ENCODE assay signal across 8 cellular contexts in the genomic region with DNA sequence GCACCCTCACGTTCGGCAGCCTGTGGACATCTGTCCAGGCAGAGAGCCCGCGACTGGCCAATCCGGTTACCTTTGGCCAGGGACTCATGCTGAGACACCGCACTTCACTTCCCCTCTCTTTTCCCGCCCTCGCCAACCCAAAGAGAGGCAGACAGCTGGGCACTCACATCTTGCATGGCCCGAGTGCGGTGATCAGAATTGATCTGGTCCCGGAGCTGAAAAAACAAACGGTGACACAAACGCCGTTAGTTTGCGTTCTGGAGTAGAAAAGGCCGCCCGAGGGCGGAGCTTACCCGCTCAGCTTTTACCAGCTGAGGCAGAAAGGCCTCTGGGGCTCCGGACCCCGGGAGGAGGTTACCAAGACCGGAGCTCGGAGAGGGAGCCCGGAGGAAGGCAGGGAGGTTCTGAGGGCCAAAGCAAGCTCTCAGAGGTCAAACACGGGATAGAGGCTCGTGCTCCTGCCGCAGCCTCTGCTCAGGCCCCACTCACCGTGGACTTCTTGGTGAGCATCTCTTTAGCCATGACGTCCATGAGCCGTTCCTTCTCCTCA. TPM values are rescaled to one million over a fixed set of nuclear protein-coding genes. Genes with fewer than 3 reads are reported as not detected.
DNase-seq lines count a peak whose midpoint lies in the region; ATAC-seq, FAIRE-seq and TF ChIP-seq lines count a peak whose summit lies in the region.

No MANE protein-coding gene starts in this region.

- H3K27ac Mint-ChIP-seq in stimulated activated naive CD8-positive, alpha-beta T cell treated with anti-CD3 and anti-CD28 coated beads, Interleukin-15, amount 100 ng/mL, for 72 hours = peak overlapping the region; percentile 93 to 97

- peak; percentile 15 for ATAC-seq in GM18870 (IDR thresholded peaks at IDR 0.05; ENCODE audit: unreplicated experiment)
- peak; percentile 30 for ATAC-seq in HG03103 (IDR thresholded peaks at IDR 0.05; ENCODE audit: low read depth, unreplicated experiment)
- peak; percentile 54 for ATAC-seq in SK-N-SH treated with all-trans-retinoic acid at 6 μM for 48 hours
- peak; percentile 32 for ATAC-seq in stimulated activated naive CD8-positive, alpha-beta T cell treated with anti-CD3 and anti-CD28 coated beads, Interleukin-15, amount 100 ng/mL, for 72 hours

- H3K36me3 ChIP-seq in bronchial epithelial cell (ENCODE audit: control insufficient read depth, insufficient read depth, low read length) = peaks cover 11% of the 10 kb centered on the region

- H3K4me3 Mint-ChIP-seq in stimulated activated naive CD8-positive, alpha-beta T cell treated with anti-CD3 and anti-CD28 coated beads, Interleukin-15, amount 100 ng/mL, for 72 hours = peak overlapping the region; percentile 93 to 98

- no peak for FAIRE-seq in bronchial epithelial cell (lab: Jason Lieb, UNC)

- no peak for TF ChIP-seq CTCF in AG10803 (conservative IDR thresholded peaks at IDR 0.05; ENCODE audit: low read length)
- TF ChIP-seq CTCF in bronchial epithelial cell (IDR thresholded peaks at IDR 0.05; ENCODE audit: insufficient read depth, low read length, severe bottlenecking) = no peak

- no peaks in the 10 kb centered on the region for H3K27me3 ChIP-seq in bronchial epithelial cell (ENCODE audit: control insufficient read depth, insufficient read depth, low read length)

- DNase-seq in AG10803 (ENCODE audit: low read depth) (no peak), bronchial epithelial cell (ENCODE audit: low read depth) (peak; percentile 20), left kidney (ENCODE audit: low read depth, low spot score) (peak; percentile 47), H4 (ENCODE audit: low spot score) (no peak)
- DNase-seq in stimulated activated naive CD8-positive, alpha-beta T cell treated with anti-CD3 and anti-CD28 coated beads, Interleukin-15, amount 100 ng/mL, for 72 hours = peak in 1 of 2 donors; percentile 36

- H3K4me3 ChIP-seq in AG10803 (ENCODE audit: low read length) = peak overlapping the region; percentile 99
- peak overlapping the region; percentile 79 for H3K4me3 ChIP-seq in bronchial epithelial cell (ENCODE audit: low read depth, low read length)

- H3K4me1 Mint-ChIP-seq in stimulated activated naive CD8-positive, alpha-beta T cell treated with anti-CD3 and anti-CD28 coated beads, Interleukin-15, amount 100 ng/mL, for 72 hours = peaks cover 27% of the 10 kb centered on the region

- H3K9me3 Mint-ChIP-seq in stimulated activated naive CD8-positive, alpha-beta T cell treated with anti-CD3 and anti-CD28 coated beads, Interleukin-15, amount 100 ng/mL, for 72 hours = no peaks in the 10 kb centered on the region

- no peaks in the 10 kb centered on the region for H3K27me3 Mint-ChIP-seq in stimulated activated naive CD8-positive, alpha-beta T cell treated with anti-CD3 and anti-CD28 coated beads, Interleukin-15, amount 100 ng/mL, for 72 hours

TF ChIP-seq in SK-N-SH treated with all-trans-retinoic acid at 6 μM for 48 hours, 23 proteins besides CTCF, POLR2A, EP300 and RAD21 (continues in another document):
- no peak for TF ChIP-seq BACH2 (CRISPR knock-in tag; IDR thresholded peaks at IDR 0.05; ENCODE audit: borderline replicate concordance)
- no peak for TF ChIP-seq ISL1 (CRISPR knock-in tag; IDR thresholded peaks at IDR 0.05)
- TF ChIP-seq ZNF565 (CRISPR knock-in tag; conservative IDR thresholded peaks at IDR 0.05; ENCODE audit: low read depth) = no peak
- TF ChIP-seq TOX (CRISPR knock-in tag; IDR thresholded peaks at IDR 0.05; ENCODE audit: borderline replicate concordance) = no peak
- no peak for TF ChIP-seq ZFP3 (CRISPR knock-in tag; IDR thresholded peaks at IDR 0.05)
- TF ChIP-seq TCF4 (CRISPR knock-in tag; IDR thresholded peaks at IDR 0.05; ENCODE audit: borderline replicate concordance) = no peak
- TF ChIP-seq, protein P1, sequence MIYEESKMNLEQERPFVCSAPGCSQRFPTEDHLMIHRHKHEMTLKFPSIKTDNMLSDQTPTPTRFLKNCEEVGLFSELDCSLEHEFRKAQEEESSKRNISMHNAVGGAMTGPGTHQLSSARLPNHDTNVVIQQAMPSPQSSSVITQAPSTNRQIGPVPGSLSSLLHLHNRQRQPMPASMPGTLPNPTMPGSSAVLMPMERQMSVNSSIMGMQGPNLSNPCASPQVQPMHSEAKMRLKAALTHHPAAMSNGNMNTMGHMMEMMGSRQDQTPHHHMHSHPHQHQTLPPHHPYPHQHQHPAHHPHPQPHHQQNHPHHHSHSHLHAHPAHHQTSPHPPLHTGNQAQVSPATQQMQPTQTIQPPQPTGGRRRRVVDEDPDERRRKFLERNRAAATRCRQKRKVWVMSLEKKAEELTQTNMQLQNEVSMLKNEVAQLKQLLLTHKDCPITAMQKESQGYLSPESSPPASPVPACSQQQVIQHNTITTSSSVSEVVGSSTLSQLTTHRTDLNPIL (CRISPR knock-in tag; IDR thresholded peaks at IDR 0.05; ENCODE audit: low read depth) = no peak
- no peak for TF ChIP-seq GLIS3 (CRISPR knock-in tag; IDR thresholded peaks at IDR 0.05)
- TF ChIP-seq, protein P2, sequence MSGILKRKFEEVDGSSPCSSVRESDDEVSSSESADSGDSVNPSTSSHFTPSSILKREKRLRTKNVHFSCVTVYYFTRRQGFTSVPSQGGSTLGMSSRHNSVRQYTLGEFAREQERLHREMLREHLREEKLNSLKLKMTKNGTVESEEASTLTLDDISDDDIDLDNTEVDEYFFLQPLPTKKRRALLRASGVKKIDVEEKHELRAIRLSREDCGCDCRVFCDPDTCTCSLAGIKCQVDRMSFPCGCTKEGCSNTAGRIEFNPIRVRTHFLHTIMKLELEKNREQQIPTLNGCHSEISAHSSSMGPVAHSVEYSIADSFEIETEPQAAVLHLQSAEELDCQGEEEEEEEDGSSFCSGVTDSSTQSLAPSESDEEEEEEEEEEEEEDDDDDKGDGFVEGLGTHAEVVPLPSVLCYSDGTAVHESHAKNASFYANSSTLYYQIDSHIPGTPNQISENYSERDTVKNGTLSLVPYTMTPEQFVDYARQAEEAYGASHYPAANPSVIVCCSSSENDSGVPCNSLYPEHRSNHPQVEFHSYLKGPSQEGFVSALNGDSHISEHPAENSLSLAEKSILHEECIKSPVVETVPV (CRISPR knock-in tag; IDR thresholded peaks at IDR 0.05) = no peak
- TF ChIP-seq ESRRG (CRISPR knock-in tag; IDR thresholded peaks at IDR 0.05) = no peak
- TF ChIP-seq, protein P3, sequence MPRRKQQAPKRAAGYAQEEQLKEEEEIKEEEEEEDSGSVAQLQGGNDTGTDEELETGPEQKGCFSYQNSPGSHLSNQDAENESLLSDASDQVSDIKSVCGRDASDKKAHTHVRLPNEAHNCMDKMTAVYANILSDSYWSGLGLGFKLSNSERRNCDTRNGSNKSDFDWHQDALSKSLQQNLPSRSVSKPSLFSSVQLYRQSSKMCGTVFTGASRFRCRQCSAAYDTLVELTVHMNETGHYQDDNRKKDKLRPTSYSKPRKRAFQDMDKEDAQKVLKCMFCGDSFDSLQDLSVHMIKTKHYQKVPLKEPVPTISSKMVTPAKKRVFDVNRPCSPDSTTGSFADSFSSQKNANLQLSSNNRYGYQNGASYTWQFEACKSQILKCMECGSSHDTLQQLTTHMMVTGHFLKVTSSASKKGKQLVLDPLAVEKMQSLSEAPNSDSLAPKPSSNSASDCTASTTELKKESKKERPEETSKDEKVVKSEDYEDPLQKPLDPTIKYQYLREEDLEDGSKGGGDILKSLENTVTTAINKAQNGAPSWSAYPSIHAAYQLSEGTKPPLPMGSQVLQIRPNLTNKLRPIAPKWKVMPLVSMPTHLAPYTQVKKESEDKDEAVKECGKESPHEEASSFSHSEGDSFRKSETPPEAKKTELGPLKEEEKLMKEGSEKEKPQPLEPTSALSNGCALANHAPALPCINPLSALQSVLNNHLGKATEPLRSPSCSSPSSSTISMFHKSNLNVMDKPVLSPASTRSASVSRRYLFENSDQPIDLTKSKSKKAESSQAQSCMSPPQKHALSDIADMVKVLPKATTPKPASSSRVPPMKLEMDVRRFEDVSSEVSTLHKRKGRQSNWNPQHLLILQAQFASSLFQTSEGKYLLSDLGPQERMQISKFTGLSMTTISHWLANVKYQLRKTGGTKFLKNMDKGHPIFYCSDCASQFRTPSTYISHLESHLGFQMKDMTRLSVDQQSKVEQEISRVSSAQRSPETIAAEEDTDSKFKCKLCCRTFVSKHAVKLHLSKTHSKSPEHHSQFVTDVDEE (CRISPR knock-in tag; IDR thresholded peaks at IDR 0.05) = no peak
- TF ChIP-seq ZFP30 (CRISPR knock-in tag; IDR thresholded peaks at IDR 0.05) = no peak
- no peak for TF ChIP-seq PPARA (CRISPR knock-in tag; IDR thresholded peaks at IDR 0.05; ENCODE audit: borderline replicate concordance)
- no peak for TF ChIP-seq ZC3H10 (CRISPR knock-in tag; IDR thresholded peaks at IDR 0.05)
- no peak for TF ChIP-seq ZNF8 (CRISPR knock-in tag; IDR thresholded peaks at IDR 0.05)
- TF ChIP-seq, protein P4, sequence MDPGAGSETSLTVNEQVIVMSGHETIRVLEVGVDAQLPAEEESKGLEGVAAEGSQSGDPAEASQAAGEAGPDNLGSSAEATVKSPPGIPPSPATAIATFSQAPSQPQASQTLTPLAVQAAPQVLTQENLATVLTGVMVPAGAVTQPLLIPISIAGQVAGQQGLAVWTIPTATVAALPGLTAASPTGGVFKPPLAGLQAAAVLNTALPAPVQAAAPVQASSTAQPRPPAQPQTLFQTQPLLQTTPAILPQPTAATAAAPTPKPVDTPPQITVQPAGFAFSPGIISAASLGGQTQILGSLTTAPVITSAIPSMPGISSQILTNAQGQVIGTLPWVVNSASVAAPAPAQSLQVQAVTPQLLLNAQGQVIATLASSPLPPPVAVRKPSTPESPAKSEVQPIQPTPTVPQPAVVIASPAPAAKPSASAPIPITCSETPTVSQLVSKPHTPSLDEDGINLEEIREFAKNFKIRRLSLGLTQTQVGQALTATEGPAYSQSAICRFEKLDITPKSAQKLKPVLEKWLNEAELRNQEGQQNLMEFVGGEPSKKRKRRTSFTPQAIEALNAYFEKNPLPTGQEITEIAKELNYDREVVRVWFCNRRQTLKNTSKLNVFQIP (CRISPR knock-in tag; IDR thresholded peaks at IDR 0.05; ENCODE audit: borderline replicate concordance, low read depth) = no peak

RNA-seq across cellular contexts. Expression of a gene that starts 0.4 kb away (rescaled TPM):
- 83.2 and 90.6 TPM in 2 replicates for total RNA-seq in bronchial epithelial cell
- total RNA-seq in H4 (2014; rRNA removed; shearing (Covaris generic)) = 124 and 163 TPM in 2 replicates

RNA-seq across cellular contexts. Expression of a gene that starts 15.9 kb away (rescaled TPM):
- total RNA-seq in bronchial epithelial cell = 2.6 and 6.7 TPM in 2 replicates
- total RNA-seq in H4 (2014; rRNA removed; shearing (Covaris generic)) = 16.5 and 20.3 TPM in 2 replicates

RNA-seq across cellular contexts. Expression of a gene that starts 23.1 kb away (rescaled TPM):
- 20.5 and 20.9 TPM in 2 replicates for total RNA-seq in bronchial epithelial cell
- total RNA-seq in H4 (2014; rRNA removed; shearing (Covaris generic)) = 80.0 and 87.3 TPM in 2 replicates

RNA-seq across cellular contexts. Expression of a gene that starts 42.6 kb away (rescaled TPM):
- total RNA-seq in bronchial epithelial cell = 5.6 and 8.4 TPM in 2 replicates
- 10.3 and 11.7 TPM in 2 replicates for total RNA-seq in H4 (2014; rRNA removed; shearing (Covaris generic))

RNA-seq across cellular contexts. Expression of a gene that starts 57.1 kb away (rescaled TPM):
- total RNA-seq in bronchial epithelial cell = under 0.01 and 0.13 TPM in 2 replicates
- not detected in 2 replicates for total RNA-seq in H4 (2014; rRNA removed; shearing (Covaris generic))

Comparison
In these comparisons a context has a peak if more than half of its experiments do, and no peak if none do; other contexts are left out.
1. DNase-seq: peak in bronchial epithelial cell (single experiment) and left kidney (single experiment); none in AG10803 (single experiment) and H4 (single experiment).
2. Peak in every context shown above with its lines, with median percentiles within 50 percentile points of each other: ATAC-seq.